1 cellular context compared by ENCODE assay signal in genomic region chr21:14559144-14559543, GRCh38.
A peak's percentile ranks its signal among the peaks of the same experiment; 100 is the strongest.
TF ChIP-seq lines count a peak whose summit lies in the region.

No MANE protein-coding gene starts in this region.

TF ChIP-seq in GM12878, 131 proteins besides CTCF, POLR2A, EP300 and RAD21 (continued from another document and continues in another):
- TF ChIP-seq PKNOX1 (IDR thresholded peaks at IDR 0.05) (no peak), ETV6 (conservative IDR thresholded peaks at IDR 0.05 in 1 of 2, IDR thresholded peaks at IDR 0.05 in 1 of 2; ENCODE audit: borderline replicate concordance in 1 of 2, low read depth in 1 of 2) (no peak), EGR1 (IDR thresholded peaks at IDR 0.05; ENCODE audit: borderline replicate concordance in 1 of 2, low read depth in 2 of 2, low read length in 2 of 2) (no peak), ATF3 (IDR thresholded peaks at IDR 0.05; ENCODE audit: borderline replicate concordance, extremely low read depth, low read depth, low read length) (no peak), ZNF592 (IDR thresholded peaks at IDR 0.05) (no peak), MTA2 (IDR thresholded peaks at IDR 0.05; ENCODE audit: low read depth) (0 out of 2 replicates have a peak, but pooled peaks have one; percentile 28), IRF3 (IDR thresholded peaks at IDR 0.05) (no peak), POU2F2 (IDR thresholded peaks at IDR 0.05; ENCODE audit: borderline replicate concordance, low read depth, low read length) (no peak), NKRF (conservative IDR thresholded peaks at IDR 0.05) (no peak), ZNF687 (IDR thresholded peaks at IDR 0.05) (no peak; the same call in 1 of the 2 replicates), DPF2 (IDR thresholded peaks at IDR 0.05) (no peak), MAX (IDR thresholded peaks at IDR 0.05; ENCODE audit: low read depth, low read length) (no peak), E2F8 (IDR thresholded peaks at IDR 0.05; ENCODE audit: low read depth, partially characterized antibody) (no peak), CBX5 (IDR thresholded peaks at IDR 0.05; ENCODE audit: low read depth) (no peak), RFX5 (IDR thresholded peaks at IDR 0.05; ENCODE audit: low read depth, low read length) (no peak), JUNB (IDR thresholded peaks at IDR 0.05) (peak; percentile 18; the same call in 1 of the 2 replicates), IKZF1 (conservative IDR thresholded peaks at IDR 0.05) (no peak), ZNF274 (IDR thresholded peaks at IDR 0.05; ENCODE audit: insufficient read depth, insufficient read length) (no peak), HDGF (IDR thresholded peaks at IDR 0.05) (no peak), TAF1 (IDR thresholded peaks at IDR 0.05; ENCODE audit: borderline replicate concordance, low read depth, low read length) (no peak), GABPA (IDR thresholded peaks at IDR 0.05; ENCODE audit: low read depth) (no peak), GATAD2B (conservative IDR thresholded peaks at IDR 0.05; ENCODE audit: low read depth) (no peak), CEBPB (IDR thresholded peaks at IDR 0.05; ENCODE audit: borderline replicate concordance in 1 of 2, low read depth in 2 of 2, low read length in 2 of 2) (no peak), POLR2AphosphoS2 (IDR thresholded peaks at IDR 0.05; ENCODE audit: low read depth, low read length) (no peak), SMARCA5 (IDR thresholded peaks at IDR 0.05) (no peak), PAX8 (IDR thresholded peaks at IDR 0.05) (no peak), ZBTB40 (IDR thresholded peaks at IDR 0.05; ENCODE audit: borderline replicate concordance) (no peak), PBX3 (IDR thresholded peaks at IDR 0.05; ENCODE audit: insufficient replicate concordance, low read depth, low read length) (no peak), NBN (IDR thresholded peaks at IDR 0.05) (no peak), YY1 (IDR thresholded peaks at IDR 0.05; ENCODE audit: low read depth, low read length) (no peak)
